In the genomic region with DNA sequence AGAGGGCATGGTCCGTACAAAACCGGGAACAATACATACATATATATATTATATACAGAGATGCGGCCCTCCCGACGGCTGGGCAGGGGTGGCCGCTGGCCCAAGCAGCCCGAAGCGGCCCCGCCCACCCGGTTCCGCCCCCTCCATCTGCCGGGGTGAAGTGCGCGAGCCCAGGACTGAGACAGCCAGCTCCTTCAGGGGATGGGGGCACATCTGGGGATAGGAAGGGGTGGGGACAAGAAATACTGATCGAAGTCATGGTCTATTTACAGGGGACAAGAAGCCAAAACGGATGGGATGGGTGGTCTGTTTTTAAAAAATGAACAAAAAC, we compare ENCODE assay signal across 18 cellular contexts. TPM values are rescaled to one million over a fixed set of nuclear protein-coding genes. Genes with fewer than 3 reads are reported as not detected.
DNase-seq lines count a peak whose midpoint lies in the region; ATAC-seq and TF ChIP-seq lines count a peak whose summit lies in the region.
"Had no signal": no experiment of that assay in that cellular context is flagged by ENCODE, and none has a peak within 500 bp of the region (broad histone marks: within the 10 kb centered on the region; RNA-seq: fewer than 3 reads in every experiment).

No MANE protein-coding gene starts in this region.

- H3K4me1 ChIP-seq in NT2/D1 (ENCODE audit: insufficient read depth, insufficient read length): peaks cover 47% of the 10 kb centered on the region
- H3K4me1 ChIP-seq in heart right ventricle: peaks cover 14 to 55% (median 41%) of the 10 kb centered on the region in 9 donors
- peaks cover 15% of the 10 kb centered on the region for H3K4me1 ChIP-seq in parathyroid adenoma

- H3K4me3 ChIP-seq in NT2/D1 (ENCODE audit: insufficient read length, low read depth) (no peak overlapping the region), heart right ventricle (no peak overlapping the region), parathyroid adenoma (ENCODE audit: low read depth, low read length) (no peak overlapping the region)

- H3K9ac ChIP-seq in NT2/D1 (ENCODE audit: insufficient read length, low read depth) (peak overlapping the region; percentile 39), parathyroid adenoma (no peak overlapping the region)

- peak overlapping the region; percentile 37 for H3K4me2 ChIP-seq in parathyroid adenoma (ENCODE audit: low read length)

- H3K27me3 ChIP-seq in NT2/D1 (ENCODE audit: insufficient read depth, insufficient read length): peaks cover 13% of the 10 kb centered on the region
- H3K27me3 ChIP-seq in heart right ventricle: peaks cover 0 to 19% (median 0%) of the 10 kb centered on the region in 7 donors
- H3K27me3 ChIP-seq in parathyroid adenoma (ENCODE audit: control insufficient read depth, insufficient read depth, low read length): no peaks in the 10 kb centered on the region

- no peaks in the 10 kb centered on the region for H3K79me2 ChIP-seq in parathyroid adenoma

- peak in 3 of 8 donors; percentile 4 to 26 (median 17) for ATAC-seq in heart right ventricle
- ATAC-seq in GM21526 (IDR thresholded peaks at IDR 0.05; ENCODE audit: low FRiP score, unreplicated experiment): no peak
- ATAC-seq: stimulated activated naive CD8-positive, alpha-beta T cell treated with anti-CD3 and anti-CD28 coated beads, Interleukin-15, amount 100 ng/mL, for 72 hours had no signal

- no peak for TF ChIP-seq CTCF in heart right ventricle (IDR thresholded peaks at IDR 0.05)
- no peak for TF ChIP-seq CTCF in parathyroid adenoma (IDR thresholded peaks at IDR 0.05)

- intact Hi-C loops in heart right ventricle (cut with DNase I): loop anchor here in 1 of 10 donors (5.0 kb wide), 1 partner anchor 44 kb away; no protein-coding TSS in a partner anchor

- H3K9me3 ChIP-seq in NT2/D1 (ENCODE audit: insufficient read depth, low read length): no peaks in the 10 kb centered on the region
- H3K9me3 ChIP-seq in heart right ventricle: no peaks in the 10 kb centered on the region
- no peaks in the 10 kb centered on the region for H3K9me3 ChIP-seq in parathyroid adenoma (ENCODE audit: control insufficient read depth, low read length)

- H3K27ac ChIP-seq in heart right ventricle: peak overlapping the region in 9 of 10 donors; percentile 25 to 90 (median 75)
- no peak overlapping the region for H3K27ac ChIP-seq in parathyroid adenoma

- WGBS in heart right ventricle, 2 donors: 38 to 50% methylated on average over 16 of the region's 16 CpGs

- DNase-seq in AG20443 (ENCODE audit: low spot score): peak; percentile 68
- no peak for DNase-seq in NT2/D1 (ENCODE audit: low read depth, low spot score)
- no peak for DNase-seq in heart right ventricle
- DNase-seq in islet precursor cell: no peak
- DNase-seq in SKM-1 (lab: John Stamatoyannopoulos, UW; ENCODE audit: unreplicated experiment): no peak
- no peak for DNase-seq in EL
- DNase-seq: activated CD4-positive, alpha-beta T cell treated with anti-CD3 and anti-CD28 coated beads for 48 hours; activated CD8-positive, alpha-beta memory T cell treated with anti-CD3 and anti-CD28 coated beads, Interleukin-2, amount 50 U/mL, for 48 hours; COR-L47; GOT3; hippocampal formation; NCI-H1436 treated with DMSO at 0.1 percent for 48 hours; NCI-H226; stimulated activated naive CD8-positive, alpha-beta T cell treated with anti-CD3 and anti-CD28 coated beads, Interleukin-15, amount 100 ng/mL, for 72 hours; T1000 had no signal

- peaks cover 54% of the 10 kb centered on the region for H3K36me3 ChIP-seq in NT2/D1 (ENCODE audit: insufficient read depth, insufficient read length, low read length)
- peaks cover 5 to 57% (median 40%) of the 10 kb centered on the region in 9 donors for H3K36me3 ChIP-seq in heart right ventricle
- no peaks in the 10 kb centered on the region for H3K36me3 ChIP-seq in parathyroid adenoma (ENCODE audit: control insufficient read depth, insufficient read depth, low read length)

- H2AFZ ChIP-seq in parathyroid adenoma: no peak overlapping the region

RNA-seq across cellular contexts. Expression of a gene that starts 3.8 kb away (rescaled TPM):
- 1 to 10 TPM; 1.5 to 3.8 (median 1.9) TPM for total RNA-seq in heart right ventricle
- polyA plus RNA-seq in heart right ventricle: 1 to 10 TPM; 1.9 to 3.8 TPM

RNA-seq across cellular contexts. Expression of a gene that starts 16.7 kb away (rescaled TPM):
- total RNA-seq in heart right ventricle: 10 to 100 TPM; 17.3 to 45.4 (median 26.9) TPM
- 10 to 100 TPM; 22.4 to 42.7 TPM for polyA plus RNA-seq in heart right ventricle

RNA-seq across cellular contexts. Expression of a gene that starts 32.1 kb away (rescaled TPM):
- total RNA-seq in heart right ventricle: 100 to 1,000 TPM; 136 to 204 (median 158) TPM
- 100 to 1,000 TPM; 137 to 314 TPM for polyA plus RNA-seq in heart right ventricle
- total RNA-seq: dermis microvascular lymphatic vessel endothelial cell had no signal

RNA-seq across cellular contexts. Expression of a gene that starts 38.6 kb away (rescaled TPM):
- 100 to 1,000 TPM; 161 to 337 (median 231) TPM for total RNA-seq in heart right ventricle
- 100 to 1,000 TPM in 1 of 2 donors, 10 to 100 TPM in 1; 88.1 to 129 TPM for polyA plus RNA-seq in heart right ventricle
